Comparison of ENCODE assay signal across 17 cellular contexts in the genomic region with DNA sequence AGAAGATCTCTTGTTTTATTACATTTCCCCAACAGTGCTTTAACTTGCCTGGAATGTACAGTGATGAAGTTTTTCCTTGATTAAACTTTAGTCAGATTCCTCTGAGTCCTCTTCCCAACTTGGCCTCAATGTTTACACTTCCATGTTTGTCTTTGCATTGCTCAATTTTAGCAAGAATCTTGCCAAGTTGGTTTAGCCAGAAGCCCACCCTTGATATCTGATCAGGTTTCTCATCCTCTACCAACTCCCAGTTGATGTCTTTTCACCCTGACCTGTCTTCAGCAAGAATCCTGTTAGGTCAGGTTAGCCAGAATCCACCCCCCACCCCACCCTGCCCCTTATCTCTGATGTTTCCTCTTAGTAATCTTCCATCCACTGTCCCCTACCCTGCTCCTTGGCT.
"Had no signal": no experiment of that assay in that cellular context is flagged by ENCODE, and none has a peak within 500 bp of the region (broad histone marks: within the 10 kb centered on the region; RNA-seq: fewer than 3 reads in every experiment).

No MANE protein-coding gene starts in this region.

- H3K4me3 Mint-ChIP-seq: naive thymus-derived CD8-positive, alpha-beta T cell had no signal

- H3K36me3 Mint-ChIP-seq: naive thymus-derived CD8-positive, alpha-beta T cell had no signal

- H3K27me3 Mint-ChIP-seq: naive thymus-derived CD8-positive, alpha-beta T cell had no signal

- H3K36me3 ChIP-seq: neutrophil, stomach, thoracic aorta, transverse colon had no signal

- H3K9me3 ChIP-seq: mucosa of descending colon, neutrophil, psoas muscle, stomach, thoracic aorta, transverse colon had no signal

- ATAC-seq: foreskin keratinocyte; left cardiac atrium; left ventricle myocardium superior; mucosa of descending colon; naive thymus-derived CD8-positive, alpha-beta T cell; psoas muscle had no signal

- H3K27ac ChIP-seq: foreskin keratinocyte, neutrophil, psoas muscle, stomach, thoracic aorta, transverse colon had no signal

- H3K9me3 Mint-ChIP-seq: naive thymus-derived CD8-positive, alpha-beta T cell had no signal

- H3K27me3 ChIP-seq: foreskin keratinocyte, neutrophil, stomach, transverse colon had no signal

- H3K4me1 ChIP-seq: foreskin keratinocyte, psoas muscle, stomach had no signal

- H3K4me3 ChIP-seq: mucosa of descending colon, psoas muscle, stomach, thoracic aorta, transverse colon had no signal

- DNase-seq: dermis blood vessel endothelial cell; erythroblast; foreskin keratinocyte; kidney; left cardiac atrium; left ventricle myocardium superior; mucosa of descending colon; naive thymus-derived CD8-positive, alpha-beta T cell; psoas muscle; small intestine; stimulated activated CD4-positive, alpha-beta T cell treated with anti-CD3 and anti-CD28 coated beads, Interleukin-12 subunit alpha, Interleukin-12 subunit beta, amount 100 ng/mL, for 4 hours; stimulated activated naive CD4-positive, alpha-beta T cell; stomach; substantia nigra; transverse colon had no signal
